Comparison of ENCODE assay signal across 8 cellular contexts in the genomic region with DNA sequence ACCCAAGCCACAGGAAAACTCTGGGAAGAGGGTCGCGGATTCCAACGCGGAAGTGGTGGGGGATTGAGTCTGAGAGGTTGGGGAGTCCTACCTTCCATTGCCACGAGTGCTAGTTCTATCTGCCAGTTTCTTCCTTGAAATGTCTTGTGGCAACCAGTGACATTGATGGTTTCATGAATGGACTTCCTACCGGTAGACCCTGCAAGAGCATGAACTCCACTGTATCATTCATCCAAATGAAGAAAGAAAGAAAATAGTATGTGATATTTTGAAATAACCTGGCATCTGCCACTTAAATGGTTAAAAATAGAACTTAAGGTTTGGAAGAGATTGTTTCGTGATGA. TPM values are rescaled to one million over a fixed set of nuclear protein-coding genes. Genes with fewer than 3 reads are reported as not detected.
DNase-seq lines count a peak whose midpoint lies in the region; ATAC-seq lines count a peak whose summit lies in the region.

No MANE protein-coding gene starts in this region.

- H3K27me3 ChIP-seq in ectodermal cell (ENCODE audit: control insufficient read depth, insufficient read depth, low read length, poor library complexity, severe bottlenecking) (peaks cover 33% of the 10 kb centered on the region), muscle layer of colon (ENCODE audit: control insufficient read depth in 1 of 2, insufficient read depth in 2 of 2, low read length in 2 of 2) (no peaks in the 10 kb centered on the region)

- ATAC-seq in HG02759 (IDR thresholded peaks at IDR 0.05; ENCODE audit: unreplicated experiment): peak; percentile 22

- peak overlapping the region; percentile 62 for H3K9ac ChIP-seq in muscle layer of colon (ENCODE audit: low read length)

- WGBS in ectodermal cell, 2 experiments: 11 to 12% methylated on average over 6 to 7 of the region's 7 CpGs

- no peaks in the 10 kb centered on the region for H3K9me3 ChIP-seq in ectodermal cell (ENCODE audit: control insufficient read depth, low read length)
- no peaks in the 10 kb centered on the region for H3K9me3 ChIP-seq in muscle layer of colon (ENCODE audit: low read length)

- DNase-seq in SHP77 (lab: John Stamatoyannopoulos, UW) (peak; percentile 2 to 6), SHP77 treated with DMSO at 0.1 percent for 48 hours (lab: John Stamatoyannopoulos, UW) (no peak), NCI-H526 treated with DMSO at 0.1 percent for 48 hours (lab: John Stamatoyannopoulos, UW) (peak; percentile 7), NCI-H2196 (lab: John Stamatoyannopoulos, UW; ENCODE audit: unreplicated experiment) (no peak), DMS153 treated with DMSO at 0.1 percent for 48 hours (lab: John Stamatoyannopoulos, UW; ENCODE audit: unreplicated experiment) (no peak)

- H3K36me3 ChIP-seq in ectodermal cell (ENCODE audit: control insufficient read depth, insufficient read depth, low read length) (no peaks in the 10 kb centered on the region), muscle layer of colon (ENCODE audit: insufficient read depth, low read length) (no peaks in the 10 kb centered on the region)

- H3K27ac ChIP-seq in ectodermal cell (ENCODE audit: insufficient read depth, low read depth, low read length, poor library complexity, severe bottlenecking): no peak overlapping the region
- no peak overlapping the region for H3K27ac ChIP-seq in muscle layer of colon (ENCODE audit: low read depth, low read length)

- H3K4me1 ChIP-seq in ectodermal cell (ENCODE audit: control insufficient read depth, insufficient read depth, low read length) (no peaks in the 10 kb centered on the region), muscle layer of colon (ENCODE audit: insufficient read depth, low read length) (peaks cover 6% of the 10 kb centered on the region)

- H3K4me3 ChIP-seq in ectodermal cell (ENCODE audit: insufficient read depth, low read depth, low read length): peak overlapping the region; percentile 74
- peak overlapping the region; percentile 63 to 78 for H3K4me3 ChIP-seq in muscle layer of colon (ENCODE audit: low read depth in 1 of 2, low read length in 2 of 2)

RNA-seq across cellular contexts. Expression of gene SLC10A7, which starts 1.1 kb away (rescaled TPM):
- 7.0 TPM for polyA plus RNA-seq in ectodermal cell (2013, experiment 1 of 4)
- polyA plus RNA-seq in ectodermal cell (2013, experiment 2 of 4): 8.1 TPM
- polyA plus RNA-seq in ectodermal cell (2013, experiment 3 of 4): 5.9 TPM
- 6.6 TPM for polyA plus RNA-seq in ectodermal cell (2013, experiment 4 of 4)

Comparison
In these comparisons a context has a peak if more than half of its experiments do, and no peak if none do; other contexts are left out.
1. DNase-seq: peak in SHP77 (2 of 2) and NCI-H526 treated with DMSO at 0.1 percent for 48 hours (single experiment); none in SHP77 treated with DMSO at 0.1 percent for 48 hours (single experiment), NCI-H2196 (single experiment) and DMS153 treated with DMSO at 0.1 percent for 48 hours (single experiment).